Comparison of ENCODE assay signal across 8 cellular contexts in genomic region chr2:97697252-97698235, GRCh38. TPM values are rescaled to one million over a fixed set of nuclear protein-coding genes. Genes with fewer than 3 reads are reported as not detected.
A peak's percentile ranks its signal among the peaks of the same experiment; 100 is the strongest.
DNase-seq lines count a peak whose midpoint lies in the region; FAIRE-seq and TF ChIP-seq lines count a peak whose summit lies in the region.

No MANE protein-coding gene starts in this region.

- H3K27ac ChIP-seq in AG04450 (ENCODE audit: low read depth, low read length) (no peak overlapping the region), KMS-11 (no peak overlapping the region), OCI-LY7 (ENCODE audit: low read depth, low read length, poor library complexity, severe bottlenecking) (no peak overlapping the region)

- H3K36me3 ChIP-seq in KMS-11 (ENCODE audit: insufficient read depth) (no peaks in the 10 kb centered on the region), OCI-LY7 (ENCODE audit: insufficient read depth, low read length) (no peaks in the 10 kb centered on the region)

- peaks cover 9% of the 10 kb centered on the region for H3K4me1 Mint-ChIP-seq in endothelial cell (ENCODE audit: unreplicated experiment)

- no peaks in the 10 kb centered on the region for H3K27me3 Mint-ChIP-seq in endothelial cell (ENCODE audit: unreplicated experiment)

- POLR2A ChIA-PET in AG04450 (lab: Yijun Ruan, JAX) (interaction anchor here (0.7 to 1.1 kb wide), 5 partner anchors 21 to 52 kb away, joined by 3 to 4 read pairs (median 3); partner anchors contain the start of genes ACTR1B and COX5B), OCI-LY7 (lab: Charles Lee) (interaction anchor here (0.6 to 1.2 kb wide), 5 partner anchors 33 to 1304 kb away, joined by 3 to 9 read pairs (median 3); partner anchors contain the start of gene COX5B)

- TF ChIP-seq CTCF in AG04450 (IDR thresholded peaks at IDR 0.05; ENCODE audit: low read depth, low read length) = peak; percentile 95
- peak; percentile 95 for TF ChIP-seq CTCF in KMS-11 (conservative IDR thresholded peaks at IDR 0.05; ENCODE audit: low read depth, low read length)
- TF ChIP-seq CTCF in OCI-LY7 (conservative IDR thresholded peaks at IDR 0.05; ENCODE audit: low read length) = peak; percentile 98
- TF ChIP-seq CTCF in endothelial cell (IDR thresholded peaks at IDR 0.05; ENCODE audit: unreplicated experiment) = peak; percentile 98

- intact Hi-C loops in OCI-LY7 (cut with micrococcal nuclease; ENCODE audit: unreplicated experiment) = loop anchor here (1.0 to 2.0 kb wide), 2 partner anchors 33 to 107 kb away; partner anchors contain the start of gene ACTR1B

- CTCF ChIA-PET in AG04450 (lab: Charles Lee) = interaction anchor here (0.5 to 5.9 kb wide), 24 partner anchors 11 to 1930 kb away, joined by 3 to 215 read pairs (median 5); partner anchors contain the start of genes ACTR1B and ANKRD36B
- CTCF ChIA-PET in OCI-LY7 (lab: Charles Lee; ENCODE audit: unreplicated experiment) = interaction anchor here (0.5 to 1.1 kb wide), 3 partner anchors 24 to 107 kb away, joined by 3 to 4 read pairs (median 3); no protein-coding TSS in a partner anchor

- H3K4me3 Mint-ChIP-seq in endothelial cell (ENCODE audit: unreplicated experiment) = no peak overlapping the region

- no TSS peak for BruUV-seq in OCI-LY7 (replicated peaks; lab: Mats Ljungman, UMichigan)

- peak overlapping the region; percentile 64 for H3K27ac Mint-ChIP-seq in endothelial cell (ENCODE audit: unreplicated experiment)

- H3K4me1 ChIP-seq in KMS-11 (ENCODE audit: low read depth, poor library complexity, severe bottlenecking) (peaks cover 5% of the 10 kb centered on the region), OCI-LY7 (ENCODE audit: insufficient read depth, low read length, poor library complexity, severe bottlenecking) (peaks cover 6% of the 10 kb centered on the region)

- FAIRE-seq in GM19239 (lab: Jason Lieb, UNC) = peak; percentile 94

- H2AFZ ChIP-seq in KMS-11 (ENCODE audit: low read depth) = peak overlapping the region; percentile 58; the same call in 1 of the 2 replicates
- peak overlapping the region; percentile 80; the same call in 1 of the 2 replicates for H2AFZ ChIP-seq in OCI-LY7 (ENCODE audit: low read length)

- H3K79me2 ChIP-seq in KMS-11 (ENCODE audit: insufficient read depth, low read depth) (no peaks in the 10 kb centered on the region), OCI-LY7 (ENCODE audit: insufficient read depth, low read depth, low read length) (no peaks in the 10 kb centered on the region)

- no peaks in the 10 kb centered on the region for H3K27me3 ChIP-seq in AG04450 (ENCODE audit: control insufficient read depth, insufficient read depth, low read length)
- no peaks in the 10 kb centered on the region for H3K27me3 ChIP-seq in KMS-11 (ENCODE audit: insufficient read depth, low read depth)

- H3K4me2 ChIP-seq in KMS-11 = peak overlapping the region; percentile 58
- peak overlapping the region; percentile 46 for H3K4me2 ChIP-seq in OCI-LY7 (ENCODE audit: low read length)

- DNase-seq in AG04450 (ENCODE audit: low read depth, low spot score) (peak; percentile 50), GM19239 (ENCODE audit: insufficient read length, low spot score) (peak; percentile 67), OCI-LY7 (ENCODE audit: low spot score) (peak; percentile 89), endothelial cell (ENCODE audit: low spot score) (peak; percentile 93), middle frontal gyrus (ENCODE audit: extremely low spot score, low spot score) (peak; percentile 87)
- DNase-seq in activated CD8-positive, alpha-beta memory T cell treated with anti-CD3 and anti-CD28 coated beads, Interleukin-2, amount 50 U/mL, for 48 hours = peak; percentile 100
- DNase-seq in stimulated activated CD8-positive, alpha-beta memory T cell treated with anti-CD3 and anti-CD28 coated beads, Interleukin-4, amount 100 ng/mL, for 1 hour (ENCODE audit: low read depth in 2 of 2, low spot score in 1 of 2) = peak; percentile 90 to 97

- H4K20me1 ChIP-seq in KMS-11 (ENCODE audit: insufficient read depth) (no peaks in the 10 kb centered on the region), OCI-LY7 (ENCODE audit: insufficient read depth, low read length) (no peaks in the 10 kb centered on the region)

- no peaks in the 10 kb centered on the region; the same call in 1 of the 2 replicates for H3K9me3 ChIP-seq in AG04450 (ENCODE audit: control insufficient read depth, insufficient read depth, low read length)
- no peaks in the 10 kb centered on the region for H3K9me3 ChIP-seq in OCI-LY7 (ENCODE audit: low read length)

- no peaks in the 10 kb centered on the region for H3K36me3 Mint-ChIP-seq in endothelial cell (ENCODE audit: low read depth, unreplicated experiment)

- H3K9me2 ChIP-seq in OCI-LY7 (ENCODE audit: insufficient read depth, low read length) = no peaks in the 10 kb centered on the region

- H3K9me3 Mint-ChIP-seq in endothelial cell (ENCODE audit: unreplicated experiment) = no peaks in the 10 kb centered on the region

- H3K4me3 ChIP-seq in AG04450 (ENCODE audit: low read depth, low read length) (no peak overlapping the region), KMS-11 (IDR thresholded peaks at IDR 0.05; ENCODE audit: insufficient read depth, low read depth, low read length) (no peak overlapping the region), OCI-LY7 (ENCODE audit: low read depth, low read length, poor library complexity, severe bottlenecking) (peak overlapping the region; percentile 15)

- H3K9ac ChIP-seq in KMS-11 = no peak overlapping the region

RNA-seq across cellular contexts. Expression of gene ZAP70, which starts 15.8 kb away (rescaled TPM):
- polyA plus RNA-seq in AG04450 (2011; rRNA removed) = 0.06 TPM in 1 of 2 replicates, not detected in the other
- polyA minus RNA-seq in AG04450 (2011; rRNA and poly(A)+ RNA removed) = not detected in 2 replicates
- total RNA-seq in OCI-LY7 (2014; rRNA removed; shearing (Covaris generic)) = 56.9 and 57.9 TPM in 2 replicates
- total RNA-seq in OCI-LY7 (2022) (39.8 and 40.8 TPM in 2 replicates), endothelial cell (ENCODE audit: unreplicated experiment) (93.4 TPM)

RNA-seq across cellular contexts. Expression of gene C2orf92, which starts 28.0 kb away (rescaled TPM):
- polyA plus RNA-seq in AG04450 (2011; rRNA removed) = 1.3 and 1.5 TPM in 2 replicates
- polyA minus RNA-seq in AG04450 (2011; rRNA and poly(A)+ RNA removed) = 1.6 TPM in 2 replicates
- 3.6 and 5.9 TPM in 2 replicates for total RNA-seq in OCI-LY7 (2014; rRNA removed; shearing (Covaris generic))
- total RNA-seq in OCI-LY7 (2022) (10.3 and 11.2 TPM in 2 replicates), endothelial cell (ENCODE audit: unreplicated experiment) (15.1 TPM)

RNA-seq across cellular contexts. Expression of gene ACTR1B, which starts 33.7 kb away (rescaled TPM):
- polyA plus RNA-seq in AG04450 (2011; rRNA removed) = 26.4 and 37.6 TPM in 2 replicates
- 34.8 and 53.3 TPM in 2 replicates for polyA minus RNA-seq in AG04450 (2011; rRNA and poly(A)+ RNA removed)
- 67.8 and 71.2 TPM in 2 replicates for total RNA-seq in OCI-LY7 (2014; rRNA removed; shearing (Covaris generic))
- 68.2 and 69.7 TPM in 2 replicates for total RNA-seq in OCI-LY7 (2022)
- total RNA-seq in endothelial cell (ENCODE audit: unreplicated experiment) = 52.1 TPM

RNA-seq across cellular contexts. Expression of gene COX5B, which starts 51.7 kb away (rescaled TPM):
- polyA plus RNA-seq in AG04450 (2011; rRNA removed) = 287 and 302 TPM in 2 replicates
- 35.0 and 35.9 TPM in 2 replicates for polyA minus RNA-seq in AG04450 (2011; rRNA and poly(A)+ RNA removed)
- total RNA-seq in OCI-LY7 (2014; rRNA removed; shearing (Covaris generic)) = 237 and 276 TPM in 2 replicates
- total RNA-seq in OCI-LY7 (2022) = 156 and 171 TPM in 2 replicates
- total RNA-seq in endothelial cell (ENCODE audit: unreplicated experiment) = 191 TPM

Comparison
In these comparisons a context has a peak if more than half of its experiments do, and no peak if none do; other contexts are left out.
1. DNase-seq: peak in every context shown above with its lines; median percentile 100 in activated CD8-positive, alpha-beta memory T cell treated with anti-CD3 and anti-CD28 coated beads, Interleukin-2, amount 50 U/mL, for 48 hours; 94 in stimulated activated CD8-positive, alpha-beta memory T cell treated with anti-CD3 and anti-CD28 coated beads, Interleukin-4, amount 100 ng/mL, for 1 hour; 93 in endothelial cell; 89 in OCI-LY7; 87 in middle frontal gyrus; 67 in GM19239; 50 in AG04450.